15 cellular contexts compared by ENCODE assay signal in the genomic region with DNA sequence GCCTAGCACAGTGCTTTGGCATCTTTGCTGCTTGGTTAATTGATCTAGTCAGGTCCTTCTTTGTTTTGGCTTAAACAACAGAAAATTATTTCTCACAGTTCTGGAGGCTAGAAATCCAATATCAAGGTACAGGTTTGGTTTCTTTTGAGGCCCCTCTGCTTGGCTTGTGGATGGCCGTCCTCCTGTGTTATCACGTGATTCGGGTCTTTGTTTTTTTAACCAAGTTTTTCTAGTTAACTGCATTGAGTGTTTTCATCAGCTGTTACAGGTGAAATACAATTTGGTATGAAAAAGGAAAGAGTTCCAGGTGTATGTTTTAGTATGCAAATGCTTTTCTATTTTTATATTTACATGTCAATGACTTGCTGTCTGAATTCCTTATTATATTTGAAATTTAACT. TPM values are rescaled to one million over a fixed set of nuclear protein-coding genes. Genes with fewer than 3 reads are reported as not detected.
DNase-seq lines count a peak whose midpoint lies in the region; ATAC-seq, FAIRE-seq and TF ChIP-seq lines count a peak whose summit lies in the region.
"Had no signal": no experiment of that assay in that cellular context is flagged by ENCODE, and none has a peak within 500 bp of the region (broad histone marks: within the 10 kb centered on the region; RNA-seq: fewer than 3 reads in every experiment).

No MANE protein-coding gene starts in this region.

- no TSS peak for BruUV-seq in MCF 10A (replicated peaks; lab: Mats Ljungman, UMichigan)

- H3K4me3 ChIP-seq in breast epithelium (no peak overlapping the region), WI38 (ENCODE audit: low read depth, low read length) (peak overlapping the region; percentile 83), kidney (ENCODE audit: low read length in 2 of 2) (peak overlapping the region; percentile 44 to 60), thyroid gland (replicated peaks in 1 of 3) (peak overlapping the region in 1 of 3 donors; percentile 3)

- H3K4me1 ChIP-seq in breast epithelium: peaks cover 0 to 15% of the 10 kb centered on the region in 2 donors
- H3K4me1 ChIP-seq in kidney (ENCODE audit: control insufficient read depth in 1 of 2, insufficient read depth in 1 of 2, low read depth in 1 of 2, low read length in 2 of 2): peaks cover 0 to 13% of the 10 kb centered on the region in 2 donors
- H3K4me1 ChIP-seq in thyroid gland: peaks cover 41 to 45% of the 10 kb centered on the region in 2 donors

- POLR2A ChIA-PET in MCF 10A (lab: Yijun Ruan, JAX): interaction anchor here (0.9 kb wide), 1 partner anchor 18 kb away, joined by 3 read pairs; no protein-coding TSS in a partner anchor

- TF ChIP-seq POLR2A in breast epithelium (IDR thresholded peaks at IDR 0.05) (no peak), thyroid gland (IDR thresholded peaks at IDR 0.05) (no peak)

- 40 to 44% methylated on average over 3 of the region's 3 CpGs for WGBS in thyroid gland, 2 donors

- FAIRE-seq in kidney (lab: Jason Lieb, UNC): no peak
- FAIRE-seq: endometrium, G401.6, TTC549 had no signal

- no peak for ATAC-seq in HG03108 (IDR thresholded peaks at IDR 0.05; ENCODE audit: unreplicated experiment)
- ATAC-seq in activated T-cell treated with anti-CD3 and anti-CD28 coated beads, Interleukin-2, amount 50 U/mL, for 72 hours (replicated peaks in 1 of 2): no peak

- H3K27ac Mint-ChIP-seq in MCF 10A (ENCODE audit: low read depth, unreplicated experiment): no peak overlapping the region
- no peak overlapping the region for H3K27ac Mint-ChIP-seq in activated T-cell treated with anti-CD3 and anti-CD28 coated beads, Interleukin-2, amount 50 U/mL, for 72 hours

- intact Hi-C loops in MCF 10A (cut with micrococcal nuclease): no loop called here
- intact Hi-C loops in breast epithelium (cut with DNase I; ENCODE audit: low total_unique reads): no loop called here
- intact Hi-C loops in kidney (cut with DNase I): no loop called here
- intact Hi-C loops in thyroid gland (cut with DNase I): no loop called here

- no peaks in the 10 kb centered on the region for H3K36me3 Mint-ChIP-seq in MCF 10A (ENCODE audit: insufficient read depth, unreplicated experiment)
- peaks cover 0 to 2% of the 10 kb centered on the region in 2 donors for H3K36me3 Mint-ChIP-seq in activated T-cell treated with anti-CD3 and anti-CD28 coated beads, Interleukin-2, amount 50 U/mL, for 72 hours (ENCODE audit: insufficient read depth in 2 of 2)

- DNase-seq in MCF 10A (ENCODE audit: unreplicated experiment) (no peak), breast epithelium (ENCODE audit: low spot score in 2 of 2) (no peak), kidney (no peak), thyroid gland (peak; percentile 26 to 33), globus pallidus (ENCODE audit: low spot score) (no peak)
- DNase-seq in activated T-cell treated with anti-CD3 and anti-CD28 coated beads, Interleukin-2, amount 50 U/mL, for 72 hours: no peak
- DNase-seq: activated CD8-positive, alpha-beta memory T cell treated with anti-CD3 and anti-CD28 coated beads, Interleukin-2, amount 50 U/mL, for 4 hours; hypothalamus; NCI-H1048; NCI-H510A treated with DMSO at 0.1 percent for 48 hours had no signal

- no peaks in the 10 kb centered on the region for H3K9me3 Mint-ChIP-seq in MCF 10A (ENCODE audit: unreplicated experiment)
- peaks cover 0 to 1% of the 10 kb centered on the region in 2 donors for H3K9me3 Mint-ChIP-seq in activated T-cell treated with anti-CD3 and anti-CD28 coated beads, Interleukin-2, amount 50 U/mL, for 72 hours

- H3K9ac ChIP-seq in kidney (ENCODE audit: low read length in 2 of 2): no peak overlapping the region

- TF ChIP-seq CTCF in MCF 10A (IDR thresholded peaks at IDR 0.05; ENCODE audit: unreplicated experiment): no peak
- TF ChIP-seq CTCF in breast epithelium (IDR thresholded peaks at IDR 0.05): no peak
- TF ChIP-seq CTCF in WI38 (IDR thresholded peaks at IDR 0.05; ENCODE audit: low read depth, low read length): no peak
- TF ChIP-seq CTCF in kidney (IDR thresholded peaks at IDR 0.05; ENCODE audit: borderline replicate concordance, extremely low read depth, insufficient read depth): no peak
- no peak for TF ChIP-seq CTCF in thyroid gland (IDR thresholded peaks at IDR 0.05)

- CTCF ChIA-PET in MCF 10A (lab: Yijun Ruan, JAX): no interaction called here

- H3K27me3 ChIP-seq in breast epithelium: no peaks in the 10 kb centered on the region
- H3K27me3 ChIP-seq in thyroid gland: no peaks in the 10 kb centered on the region

- H3K27me3 Mint-ChIP-seq in MCF 10A (ENCODE audit: insufficient read depth, unreplicated experiment): no peaks in the 10 kb centered on the region
- no peaks in the 10 kb centered on the region for H3K27me3 Mint-ChIP-seq in activated T-cell treated with anti-CD3 and anti-CD28 coated beads, Interleukin-2, amount 50 U/mL, for 72 hours (ENCODE audit: low read depth)

- H3K36me3 ChIP-seq in breast epithelium (no peaks in the 10 kb centered on the region), kidney (ENCODE audit: control insufficient read depth in 1 of 2, insufficient read depth in 2 of 2, low read length in 2 of 2) (no peaks in the 10 kb centered on the region), thyroid gland (no peaks in the 10 kb centered on the region)

- H3K4me1 Mint-ChIP-seq in MCF 10A (ENCODE audit: insufficient read depth, unreplicated experiment): peaks cover 47% of the 10 kb centered on the region
- peaks cover 93% of the 10 kb centered on the region for H3K4me1 Mint-ChIP-seq in activated T-cell treated with anti-CD3 and anti-CD28 coated beads, Interleukin-2, amount 50 U/mL, for 72 hours (ENCODE audit: low read depth)

- no peak overlapping the region for H3K27ac ChIP-seq in breast epithelium
- no peak overlapping the region for H3K27ac ChIP-seq in kidney (ENCODE audit: low read depth in 2 of 2, low read length in 2 of 2)
- peak overlapping the region in 2 of 3 donors; percentile 2 to 53 for H3K27ac ChIP-seq in thyroid gland

- H3K4me3 Mint-ChIP-seq in MCF 10A (ENCODE audit: unreplicated experiment): peak overlapping the region; percentile 91
- peak overlapping the region in 1 of 2 donors; percentile 73 for H3K4me3 Mint-ChIP-seq in activated T-cell treated with anti-CD3 and anti-CD28 coated beads, Interleukin-2, amount 50 U/mL, for 72 hours

- no peaks in the 10 kb centered on the region for H3K9me3 ChIP-seq in breast epithelium
- no peaks in the 10 kb centered on the region for H3K9me3 ChIP-seq in kidney (ENCODE audit: control insufficient read depth in 1 of 2, low read length in 2 of 2)
- H3K9me3 ChIP-seq in thyroid gland: no peaks in the 10 kb centered on the region

RNA-seq across cellular contexts. Expression of gene NLK, which starts 2.8 kb away (rescaled TPM):
- 14.6 and 15.0 TPM in 2 replicates for total RNA-seq in MCF 10A (2022)
- total RNA-seq in breast epithelium: 10 to 100 TPM; 19.8 to 35.1 (median 27.5) TPM
- 31.3 TPM for total RNA-seq in kidney
- polyA plus RNA-seq in kidney (ENCODE audit: insufficient read depth, low read depth, low replicate concordance): 20.2 TPM
- 10 to 100 TPM; 37.7 to 54.2 (median 46.0) TPM for total RNA-seq in thyroid gland
- total RNA-seq in activated T-cell treated with anti-CD3 and anti-CD28 coated beads, Interleukin-2, amount 50 U/mL, for 72 hours: 10 to 100 TPM in 1 of 2 donors, 1 to 10 TPM in 1; 10.0 to 11.7 TPM

Comparison
In these comparisons a context has a peak if more than half of its experiments do, and no peak if none do; other contexts are left out.
1. DNase-seq: peak in thyroid gland (2 of 2); none in MCF 10A (single experiment), breast epithelium (0 of 2), kidney (single experiment), globus pallidus (single experiment) and activated T-cell treated with anti-CD3 and anti-CD28 coated beads, Interleukin-2, amount 50 U/mL, for 72 hours (0 of 2).
2. H3K27ac ChIP-seq: peak in thyroid gland (2 of 3); none in breast epithelium (0 of 2) and kidney (0 of 2).
3. H3K4me3 ChIP-seq: peak in WI38 (single experiment) and kidney (2 of 2); none in breast epithelium (0 of 3).